Comparison of ENCODE assay signal across 1 cellular context in the genomic region with DNA sequence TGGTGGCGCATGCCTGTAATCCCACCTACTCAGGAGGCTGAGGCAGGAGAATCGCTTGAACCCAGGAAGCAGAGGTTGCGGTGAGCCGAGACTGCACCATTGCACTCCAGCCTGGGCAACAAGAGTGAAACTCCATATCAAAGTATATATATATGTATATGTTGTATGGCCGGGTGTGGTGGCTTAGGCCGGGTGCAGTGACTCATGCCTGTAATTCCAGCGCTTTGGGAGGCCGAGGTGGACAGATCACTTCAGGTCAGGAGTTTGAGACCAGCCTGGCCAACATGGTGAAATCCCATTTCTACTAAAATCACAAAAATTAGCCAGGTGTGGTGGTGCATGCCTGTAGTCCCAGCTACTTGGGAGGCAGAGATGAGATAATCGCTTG. TPM values are rescaled to one million over a fixed set of nuclear protein-coding genes. Genes with fewer than 3 reads are reported as not detected.
"Had no signal": no experiment of that assay in that cellular context is flagged by ENCODE, and none has a peak within 500 bp of the region (broad histone marks: within the 10 kb centered on the region; RNA-seq: fewer than 3 reads in every experiment).

No MANE protein-coding gene starts in this region.

RNA-seq across cellular contexts. Expression of gene HES1, which starts 7.0 kb away (rescaled TPM):
- total RNA-seq: naive thymus-derived CD8-positive, alpha-beta T cell had no signal
- polyA plus RNA-seq: naive thymus-derived CD8-positive, alpha-beta T cell had no signal
